ENCODE assay signal across 30 cellular contexts in genomic region chr4:120812216-120812615, GRCh38.
"Had no signal": no experiment of that assay in that cellular context is flagged by ENCODE, and none has a peak within 500 bp of the region (broad histone marks: within the 10 kb centered on the region; RNA-seq: fewer than 3 reads in every experiment).

No MANE protein-coding gene starts in this region.

- H3K27ac ChIP-seq: brain microvascular endothelial cell, coronary artery, dorsolateral prefrontal cortex, WERI-Rb-1 had no signal

- DNase-seq: activated B cell treated with CpG ODN at 0.5 μM for 24 hours; activated CD4-positive, alpha-beta T cell treated with anti-CD3 and anti-CD28 coated beads for 48 hours; activated CD4-positive, alpha-beta T cell treated with anti-CD3 and anti-CD28 coated beads, Interleukin-2, amount 50 U/mL, for 1 hour; activated CD4-positive, alpha-beta T cell treated with anti-CD3 and anti-CD28 coated beads, Interleukin-2, amount 50 U/mL, for 48 hours; activated CD8-positive, alpha-beta memory T cell treated with anti-CD3 and anti-CD28 coated beads for 24 hours; activated CD8-positive, alpha-beta T cell treated with anti-CD3 and anti-CD28 coated beads for 36 hours; activated effector memory CD4-positive, alpha-beta T cell treated with Interleukin-2 at 50 U/mL for 16 hours; activated gamma-delta T cell treated with Interleukin-2 at 50 U/mL for 16 hours; activated naive CD4-positive, alpha-beta T cell treated with anti-CD3 and anti-CD28 coated beads, Interleukin-2, amount 50 U/mL, for 16 hours; activated naive CD4-positive, alpha-beta T cell treated with Interleukin-2 at 50 U/mL for 16 hours; activated T-cell treated with anti-CD3 and anti-CD28 coated beads, Interleukin-2, amount 50 U/mL, for 4 hours; amniotic stem cell; anterior cingulate cortex; brain microvascular endothelial cell; dorsolateral prefrontal cortex; effector memory CD4-positive, alpha-beta T cell; endodermal cell; foreskin fibroblast; head of caudate nucleus; hippocampal formation; T1000; WERI-Rb-1 had no signal

- H3K4me3 Mint-ChIP-seq: activated B cell treated with CpG ODN at 0.5 μM for 24 hours; activated CD8-positive, alpha-beta T cell treated with anti-CD3 and anti-CD28 coated beads for 36 hours; activated naive CD8-positive, alpha-beta T cell; activated T-cell treated with anti-CD3 and anti-CD28 coated beads, Interleukin-2, amount 50 U/mL, for 4 hours; activated T-helper 17 cell treated with anti-CD3 and anti-CD28 coated beads, Interleukin-2, amount 50 U/mL, for 72 hours; central memory CD8-positive, alpha-beta T cell; dendritic cell treated with granulocyte-macrophage colony-stimulating factor and Interleukin-4, amounts not matched to agents 40 ng/mL and 50 ng/mL, for 4 days; endodermal cell; T-helper 2 cell treated with Interferon-gamma antibody and Interleukin-4, amounts not matched to agents 5 μg/mL and 100 μg/mL, for 36 hours had no signal

- H3K27ac Mint-ChIP-seq: activated B cell treated with CpG ODN at 0.5 μM for 24 hours; activated CD8-positive, alpha-beta T cell treated with anti-CD3 and anti-CD28 coated beads for 36 hours; activated naive CD8-positive, alpha-beta T cell; activated T-helper 17 cell treated with anti-CD3 and anti-CD28 coated beads, Interleukin-2, amount 50 U/mL, for 72 hours; dendritic cell treated with granulocyte-macrophage colony-stimulating factor and Interleukin-4, amounts not matched to agents 40 ng/mL and 50 ng/mL, for 4 days; endodermal cell; T-helper 2 cell treated with Interferon-gamma antibody and Interleukin-4, amounts not matched to agents 5 μg/mL and 100 μg/mL, for 36 hours had no signal

- H3K36me3 ChIP-seq: brain microvascular endothelial cell, WERI-Rb-1 had no signal

- ATAC-seq: activated CD4-positive, CD25-positive, alpha-beta regulatory T cell treated with anti-CD3 and anti-CD28 coated beads, Interleukin-2, amount 50 U/mL, for 24 hours; activated CD8-positive, alpha-beta T cell treated with anti-CD3 and anti-CD28 coated beads for 36 hours; activated T-cell treated with anti-CD3 and anti-CD28 coated beads, Interleukin-2, amount 50 U/mL, for 4 hours; activated T-helper 17 cell treated with anti-CD3 and anti-CD28 coated beads, Interleukin-2, amount 50 U/mL, for 72 hours; esophagus mucosa had no signal

- H3K27me3 Mint-ChIP-seq: activated B cell treated with CpG ODN at 0.5 μM for 24 hours; activated CD8-positive, alpha-beta T cell treated with anti-CD3 and anti-CD28 coated beads for 36 hours; activated naive CD8-positive, alpha-beta T cell; central memory CD8-positive, alpha-beta T cell; dendritic cell treated with granulocyte-macrophage colony-stimulating factor and Interleukin-4, amounts not matched to agents 40 ng/mL and 50 ng/mL, for 4 days had no signal

- H3K27me3 ChIP-seq: brain microvascular endothelial cell, dorsolateral prefrontal cortex had no signal

- H3K9me3 Mint-ChIP-seq: activated T-helper 17 cell treated with anti-CD3 and anti-CD28 coated beads, Interleukin-2, amount 50 U/mL, for 72 hours; central memory CD8-positive, alpha-beta T cell had no signal

- H3K4me1 Mint-ChIP-seq: activated B cell treated with CpG ODN at 0.5 μM for 24 hours; central memory CD8-positive, alpha-beta T cell; endodermal cell had no signal

- H3K4me3 ChIP-seq: coronary artery, dorsolateral prefrontal cortex had no signal
